Comparison of ENCODE assay signal across 11 cellular contexts in genomic region chr19:49335784-49336481, GRCh38. TPM values are rescaled to one million over a fixed set of nuclear protein-coding genes. Genes with fewer than 3 reads are reported as not detected.
DNase-seq lines count a peak whose midpoint lies in the region; ATAC-seq, FAIRE-seq and TF ChIP-seq lines count a peak whose summit lies in the region.
"Had no signal": no experiment of that assay in that cellular context is flagged by ENCODE, and none has a peak within 500 bp of the region (broad histone marks: within the 10 kb centered on the region; RNA-seq: fewer than 3 reads in every experiment).

No MANE protein-coding gene starts in this region.

- H3K9me3 ChIP-seq in DOHH2 (ENCODE audit: control insufficient read depth, insufficient read depth, low read length) (no peaks in the 10 kb centered on the region), Karpas-422 (ENCODE audit: low read length) (no peaks in the 10 kb centered on the region), GM12878 (replicated peaks; ENCODE audit: control insufficient read depth, insufficient read depth, low read length) (no peaks in the 10 kb centered on the region), psoas muscle (no peaks in the 10 kb centered on the region)

- 4% methylated on average over 14 of the region's 14 CpGs for WGBS in GM12878 (ENCODE audit: insufficient coverage, insufficient replicate concordance, low lambda C conversion rate, missing lambda C conversion rate)
- WGBS in psoas muscle, 3 donors: 82 to 86% (median 84%) methylated on average over 14 of the region's 14 CpGs

- H3K27ac ChIP-seq in DOHH2 (ENCODE audit: low read depth, low read length): peak overlapping the region; percentile 97
- H3K27ac ChIP-seq in Karpas-422 (ENCODE audit: low read length): peak overlapping the region; percentile 96
- H3K27ac ChIP-seq in GM12878 (ENCODE audit: control insufficient read depth, insufficient read depth): peak overlapping the region; percentile 98
- H3K27ac ChIP-seq in psoas muscle: no peak overlapping the region
- H3K27ac ChIP-seq: cardiac muscle cell had no signal

- DNase-seq in Karpas-422: no peak
- DNase-seq in GM12878 (ENCODE audit: low read depth, low spot score): no peak
- no peak for DNase-seq in psoas muscle
- no peak for DNase-seq in HFFc6
- DNase-seq in SW480 (ENCODE audit: low spot score): no peak
- no peak for DNase-seq in NK-92 (lab: John Stamatoyannopoulos, UW; ENCODE audit: unreplicated experiment)
- no peak for DNase-seq in HuH-7.5 (ENCODE audit: low spot score)
- DNase-seq: NCI-H226, nucleus accumbens had no signal

- no peaks in the 10 kb centered on the region for H3K4me1 Mint-ChIP-seq in HFFc6 (ENCODE audit: low read depth)

- SMC1A ChIA-PET in GM12878 (lab: Charles Lee; ENCODE audit: uncharacterized antibody, unreplicated experiment): interaction anchor here (0.6 to 1.9 kb wide), 3 partner anchors 11 to 153 kb away, joined by 3 to 6 read pairs (median 3); partner anchors contain the start of gene SLC6A16

- H3K4me1 ChIP-seq in DOHH2 (ENCODE audit: control insufficient read depth, low read length): peaks cover 86% of the 10 kb centered on the region
- peaks cover 95% of the 10 kb centered on the region for H3K4me1 ChIP-seq in Karpas-422 (ENCODE audit: low read length)
- H3K4me1 ChIP-seq in GM12878 (ENCODE audit: control insufficient read depth, insufficient read depth, low read length): peaks cover 57% of the 10 kb centered on the region
- H3K4me1 ChIP-seq in psoas muscle: peaks cover 5% of the 10 kb centered on the region

- H3K36me3 ChIP-seq in DOHH2 (ENCODE audit: control insufficient read depth, low read length): peaks cover 68% of the 10 kb centered on the region
- peaks cover 41% of the 10 kb centered on the region for H3K36me3 ChIP-seq in Karpas-422 (ENCODE audit: insufficient read depth, low read length)
- H3K36me3 ChIP-seq in GM12878 (ENCODE audit: control insufficient read depth in 2 of 2, insufficient read depth in 2 of 2, low read length in 1 of 2): peaks cover 0 to 3% of the 10 kb centered on the region in 2 experiments; a peak in 1 of 4 replicates
- peaks cover 0 to under 1% of the 10 kb centered on the region in 2 donors for H3K36me3 ChIP-seq in psoas muscle (ENCODE audit: insufficient read depth in 1 of 2, low read depth in 1 of 2)

- RAD21 ChIA-PET in GM12878 (lab: Charles Lee; ENCODE audit: unreplicated experiment): interaction anchor here (0.8 to 1.5 kb wide), 5 partner anchors 10 to 304 kb away, joined by 3 to 10 read pairs (median 4); partner anchors contain the start of gene RRAS

- H3K9me3 Mint-ChIP-seq in HFFc6: no peaks in the 10 kb centered on the region

- POLR2A ChIA-PET in GM12878 (lab: Charles Lee): interaction anchor here (0.5 to 3.5 kb wide), 6 partner anchors 9 to 453 kb away, joined by 3 to 24 read pairs (median 5); partner anchors contain the start of genes ALDH16A1, GYS1, PIH1D1 and RUVBL2

- H3K27me3 ChIP-seq in DOHH2 (ENCODE audit: control insufficient read depth, low read length) (no peaks in the 10 kb centered on the region), Karpas-422 (ENCODE audit: low read length) (no peaks in the 10 kb centered on the region), GM12878 (replicated peaks in 1 of 2; ENCODE audit: control insufficient read depth in 2 of 2, insufficient read depth in 2 of 2, low read length in 1 of 2) (no peaks in the 10 kb centered on the region), psoas muscle (ENCODE audit: insufficient read depth in 3 of 3, low read length in 2 of 3) (no peaks in the 10 kb centered on the region)
- H3K27me3 ChIP-seq: cardiac muscle cell had no signal

- peaks cover 71% of the 10 kb centered on the region for H3F3A ChIP-seq in DOHH2 (ENCODE audit: control insufficient read depth, insufficient read depth)

- TF ChIP-seq RAD21 in GM12878 (IDR thresholded peaks at IDR 0.05; ENCODE audit: insufficient read depth, low read depth, low read length): no peak

- TF ChIP-seq POLR2A in GM12878 (IDR thresholded peaks at IDR 0.05; ENCODE audit: low read depth, low read length): no peak

- peaks cover 68% of the 10 kb centered on the region for H3K79me2 ChIP-seq in DOHH2 (ENCODE audit: control insufficient read depth, low read length)
- peaks cover 29% of the 10 kb centered on the region for H3K79me2 ChIP-seq in Karpas-422 (ENCODE audit: low read length)
- H3K79me2 ChIP-seq in GM12878 (ENCODE audit: control insufficient read depth, insufficient read depth, low read length): peaks cover 43% of the 10 kb centered on the region

- H4K20me1 ChIP-seq in DOHH2 (ENCODE audit: control insufficient read depth, insufficient read depth, low read depth, low read length) (peaks cover 8% of the 10 kb centered on the region; the same call in 1 of the 2 replicates), Karpas-422 (ENCODE audit: insufficient read depth, low read depth, low read length) (no peaks in the 10 kb centered on the region; the same call in 1 of the 2 replicates), GM12878 (ENCODE audit: control insufficient read depth, insufficient read depth) (no peaks in the 10 kb centered on the region)

- H3K4me2 ChIP-seq in DOHH2 (ENCODE audit: low read length): peak overlapping the region; percentile 99
- peak overlapping the region; percentile 98 for H3K4me2 ChIP-seq in Karpas-422 (ENCODE audit: low read depth, low read length, poor library complexity, severe bottlenecking)
- peak overlapping the region; percentile 99 for H3K4me2 ChIP-seq in GM12878 (ENCODE audit: control insufficient read depth, insufficient read depth)

- intact Hi-C loops in GM12878 (cut with micrococcal nuclease; ENCODE audit: unreplicated experiment): no loop called here
- intact Hi-C loops in psoas muscle (cut with DNase I): no loop called here

- FAIRE-seq in GM12878 (lab: Jason Lieb, UNC): no peak

- TSS peak; percentile 83 for BruUV-seq in GM12878 (replicated peaks; lab: Mats Ljungman, UMichigan)

- in situ Hi-C loops in GM12878 (cut with MboI): no loop called here

- ATAC-seq in GM12878 (peak; percentile 5), psoas muscle (no peak)

- H3K9ac ChIP-seq in Karpas-422 (ENCODE audit: low read length) (peak overlapping the region; percentile 93), GM12878 (ENCODE audit: control insufficient read depth, insufficient read depth, low read length) (peak overlapping the region; percentile 94)

- H3K36me3 Mint-ChIP-seq in HFFc6 (ENCODE audit: low read depth): peaks cover 6% of the 10 kb centered on the region; the same call in 1 of the 2 replicates

- TF ChIP-seq EP300 in GM12878 (IDR thresholded peaks at IDR 0.05; ENCODE audit: borderline replicate concordance in 1 of 2, control insufficient read depth in 1 of 2, low read depth in 2 of 2, low read length in 2 of 2): no peak

- H3K9me2 ChIP-seq in DOHH2 (replicated peaks; ENCODE audit: control insufficient read depth, low read length) (no peaks in the 10 kb centered on the region), Karpas-422 (replicated peaks; ENCODE audit: insufficient read depth, low read length) (no peaks in the 10 kb centered on the region)

- H3K4me3 ChIP-seq in DOHH2 (ENCODE audit: low read length) (peak overlapping the region; percentile 85), Karpas-422 (ENCODE audit: low read length) (peak overlapping the region; percentile 79), GM12878 (peak overlapping the region; percentile 86), psoas muscle (peak overlapping the region; percentile 25)
- H3K4me3 ChIP-seq: cardiac muscle cell had no signal

- TF ChIP-seq CTCF in DOHH2 (IDR thresholded peaks at IDR 0.05; ENCODE audit: low read depth, low read length, poor library complexity, severe bottlenecking) (no peak), GM12878 (IDR thresholded peaks at IDR 0.05 in 2 of 3, conservative IDR thresholded peaks at IDR 0.05 in 1 of 3; ENCODE audit: control insufficient read depth in 2 of 3, extremely low read depth in 1 of 3, insufficient read depth in 1 of 3, low read depth in 3 of 3, low read length in 3 of 3) (no peak), psoas muscle (IDR thresholded peaks at IDR 0.05) (no peak), HFFc6 (IDR thresholded peaks at IDR 0.05) (no peak)

- H2AFZ ChIP-seq in Karpas-422 (ENCODE audit: low read length) (no peak overlapping the region), GM12878 (ENCODE audit: control insufficient read depth, low read depth, low read length) (peak overlapping the region; percentile 77)

- H3K27ac Mint-ChIP-seq in HFFc6: no peak overlapping the region

- CTCF ChIA-PET in GM12878 (lab: Yijun Ruan, JAX): interaction anchor here (0.5 to 2.6 kb wide), 8 partner anchors 8 to 135 kb away, joined by 3 to 15 read pairs (median 4); partner anchors contain the start of gene TEAD2

- no peak overlapping the region for H3K4me3 Mint-ChIP-seq in HFFc6

- H3K27me3 Mint-ChIP-seq in HFFc6 (ENCODE audit: insufficient read depth): peaks cover 19% of the 10 kb centered on the region

RNA-seq across cellular contexts. Expression of gene CD37, which starts 0.7 kb away (rescaled TPM):
- total RNA-seq in Karpas-422 (2014; rRNA removed; shearing (Covaris generic); ENCODE audit: low replicate concordance): 975 and 1,210 TPM in 2 replicates
- total RNA-seq in GM12878 (2013; cell fraction: nucleolus; rRNA removed): 148 and 174 TPM in 2 replicates
- 106 and 121 TPM in 2 replicates for total RNA-seq in GM12878 (2014; rRNA removed)
- 142 and 155 TPM in 2 replicates for total RNA-seq in GM12878 (2014; rRNA removed; fragmentation: Illumina TruSeq; extraction: Trizol)
- total RNA-seq in GM12878 (2021): 256 and 267 TPM in 2 replicates
- polyA plus RNA-seq in GM12878 (2011; ENCODE audit: low read depth): 158 TPM
- 17.7 and 34.1 TPM in 2 replicates for polyA plus RNA-seq in GM12878 (2011; rRNA removed)
- 110 and 112 TPM in 2 replicates for polyA plus RNA-seq in GM12878 (2011; cell fraction: cytosol; rRNA removed)
- polyA plus RNA-seq in GM12878 (2011; cell fraction: nucleus; rRNA removed): 182 and 224 TPM in 2 replicates
- 332 and 419 TPM in 2 replicates for polyA plus RNA-seq in GM12878 (2012)
- 243 and 359 TPM in 2 replicates for polyA plus RNA-seq in GM12878 (2014; fragmentation: Illumina TruSeq; extraction: Trizol)
- polyA plus RNA-seq in GM12878 (2014; fragmentation: Nextera tagmentation; extraction: Ambion mirVana): 10 to 100 TPM; 46.7 to 48.0 TPM
- 161 and 178 TPM in 2 replicates for polyA plus RNA-seq in GM12878 (2014; rRNA removed)
- polyA plus RNA-seq in GM12878 (2016; fragmentation: Nextera tagmentation; extraction: Ambion mirVana): 10 to 100 TPM; 88.5 to 93.9 TPM
- polyA minus RNA-seq in GM12878 (2011; rRNA and poly(A)+ RNA removed): 147 and 209 TPM in 2 replicates
- 76.3 and 87.6 TPM in 2 replicates for polyA minus RNA-seq in GM12878 (2011; cell fraction: cytosol; rRNA and poly(A)+ RNA removed)
- polyA minus RNA-seq in GM12878 (2011; cell fraction: nucleus; rRNA and poly(A)+ RNA removed): 43.4 and 77.2 TPM in 2 replicates
- total RNA-seq in psoas muscle: 1 to 10 TPM; 2.3 to 4.7 (median 4.4) TPM
- polyA plus RNA-seq in psoas muscle: 1 to 10 TPM in 2 of 3 donors, under 1 TPM in 1; 0.66 to 1.6 (median 1.6) TPM
- not detected for total RNA-seq in HFFc6 (2021; fragmentation: NEBNext Ultra II Directional; extraction: Animal tissue kit (Norgen Biotek cat#: 25700))
- total RNA-seq: cardiac muscle cell had no signal

RNA-seq across cellular contexts. Expression of gene SLC6A16, which starts 10.9 kb away (rescaled TPM):
- 16.9 and 42.6 TPM in 2 replicates for total RNA-seq in Karpas-422 (2014; rRNA removed; shearing (Covaris generic); ENCODE audit: low replicate concordance)
- 3.3 and 6.4 TPM in 2 replicates for total RNA-seq in GM12878 (2013; cell fraction: nucleolus; rRNA removed)
- 0.16 and 0.23 TPM in 2 replicates for total RNA-seq in GM12878 (2014; rRNA removed)
- total RNA-seq in GM12878 (2014; rRNA removed; fragmentation: Illumina TruSeq; extraction: Trizol): 0.23 and 0.36 TPM in 2 replicates
- total RNA-seq in GM12878 (2021): 1.6 and 1.7 TPM in 2 replicates
- 0.24 TPM for polyA plus RNA-seq in GM12878 (2011; ENCODE audit: low read depth)
- 2.4 and 3.2 TPM in 2 replicates for polyA plus RNA-seq in GM12878 (2011; rRNA removed)
- 1.4 and 1.5 TPM in 2 replicates for polyA plus RNA-seq in GM12878 (2011; cell fraction: cytosol; rRNA removed)
- polyA plus RNA-seq in GM12878 (2011; cell fraction: nucleus; rRNA removed): 1.4 and 3.1 TPM in 2 replicates
- polyA plus RNA-seq in GM12878 (2012): 0.87 and 1.3 TPM in 2 replicates
- polyA plus RNA-seq in GM12878 (2014; fragmentation: Illumina TruSeq; extraction: Trizol): 0.48 and 0.63 TPM in 2 replicates
- under 1 TPM; 0.51 to 0.98 TPM for polyA plus RNA-seq in GM12878 (2014; fragmentation: Nextera tagmentation; extraction: Ambion mirVana)
- polyA plus RNA-seq in GM12878 (2014; rRNA removed): 0.88 and 1.3 TPM in 2 replicates
- under 1 TPM; 0.37 to 0.57 TPM for polyA plus RNA-seq in GM12878 (2016; fragmentation: Nextera tagmentation; extraction: Ambion mirVana)
- polyA minus RNA-seq in GM12878 (2011; rRNA and poly(A)+ RNA removed): 1.3 and 2.0 TPM in 2 replicates
- 0.53 and 1.1 TPM in 2 replicates for polyA minus RNA-seq in GM12878 (2011; cell fraction: cytosol; rRNA and poly(A)+ RNA removed)
- polyA minus RNA-seq in GM12878 (2011; cell fraction: nucleus; rRNA and poly(A)+ RNA removed): 0.36 and 0.96 TPM in 2 replicates
- under 1 TPM; 0.10 to 0.95 (median 0.39) TPM for total RNA-seq in psoas muscle
- polyA plus RNA-seq in psoas muscle: under 1 TPM; 0.07 to 0.31 (median 0.08) TPM
- under 1 TPM in 5 of 6 experiments, not detected in 1; 0.26 to 0.53 (median 0.40) TPM for total RNA-seq in HFFc6 (2021; fragmentation: NEBNext Ultra II Directional; extraction: Animal tissue kit (Norgen Biotek cat#: 25700))

RNA-seq across cellular contexts. Expression of gene TEAD2, which starts 26.3 kb away (rescaled TPM):
- total RNA-seq in Karpas-422 (2014; rRNA removed; shearing (Covaris generic); ENCODE audit: low replicate concordance): 2.9 and 5.5 TPM in 2 replicates
- total RNA-seq in GM12878 (2013; cell fraction: nucleolus; rRNA removed): not detected in 2 replicates
- total RNA-seq in GM12878 (2014; rRNA removed) (0.17 TPM in 1 of 2 replicates, not detected in the other), GM12878 (2014; rRNA removed; fragmentation: Illumina TruSeq; extraction: Trizol) (not detected in 2 replicates), GM12878 (2021) (0.11 and 0.26 TPM in 2 replicates), psoas muscle (10 to 100 TPM; 13.8 to 24.1 (median 14.8) TPM)
- not detected for polyA plus RNA-seq in GM12878 (2011; ENCODE audit: low read depth)
- polyA plus RNA-seq in GM12878 (2011; rRNA removed) (0.04 TPM in 1 of 2 replicates, not detected in the other), GM12878 (2014; fragmentation: Illumina TruSeq; extraction: Trizol) (not detected in 2 replicates), GM12878 (2014; fragmentation: Nextera tagmentation; extraction: Ambion mirVana) (under 1 TPM; 0.05 to 0.07 TPM), GM12878 (2014; rRNA removed) (not detected in 2 replicates), GM12878 (2016; fragmentation: Nextera tagmentation; extraction: Ambion mirVana) (under 1 TPM; 0.11 to 0.13 TPM), psoas muscle (10 to 100 TPM in 2 of 3 donors, 1 to 10 TPM in 1; 9.7 to 23.0 (median 15.0) TPM)
- polyA plus RNA-seq in GM12878 (2011; cell fraction: cytosol; rRNA removed): 0.05 and 0.06 TPM in 2 replicates
- polyA plus RNA-seq in GM12878 (2011; cell fraction: nucleus; rRNA removed): 0.16 TPM in 1 of 2 replicates, not detected in the other
- 0.20 and 0.26 TPM in 2 replicates for polyA plus RNA-seq in GM12878 (2012)
- 0.31 TPM in 1 of 2 replicates, not detected in the other for polyA minus RNA-seq in GM12878 (2011; rRNA and poly(A)+ RNA removed)
- 0.62 TPM in 1 of 2 replicates, not detected in the other for polyA minus RNA-seq in GM12878 (2011; cell fraction: cytosol; rRNA and poly(A)+ RNA removed)
- polyA minus RNA-seq in GM12878 (2011; cell fraction: nucleus; rRNA and poly(A)+ RNA removed): not detected in 2 replicates
- 10 to 100 TPM; 16.5 to 23.1 (median 20.8) TPM for total RNA-seq in HFFc6 (2021; fragmentation: NEBNext Ultra II Directional; extraction: Animal tissue kit (Norgen Biotek cat#: 25700))

RNA-seq across cellular contexts. Expression of gene DKKL1, which starts 27.7 kb away (rescaled TPM):
- total RNA-seq in Karpas-422 (2014; rRNA removed; shearing (Covaris generic); ENCODE audit: low replicate concordance): 1.2 TPM in 1 of 2 replicates, not detected in the other
- total RNA-seq in GM12878 (2013; cell fraction: nucleolus; rRNA removed): not detected in 2 replicates
- total RNA-seq in GM12878 (2014; rRNA removed) (not detected in 2 replicates), GM12878 (2014; rRNA removed; fragmentation: Illumina TruSeq; extraction: Trizol) (not detected in 2 replicates), GM12878 (2021) (not detected in 2 replicates), psoas muscle (not detected)
- not detected for polyA plus RNA-seq in GM12878 (2011; ENCODE audit: low read depth)
- polyA plus RNA-seq in GM12878 (2011; rRNA removed) (not detected in 2 replicates), GM12878 (2014; fragmentation: Illumina TruSeq; extraction: Trizol) (not detected in 2 replicates), GM12878 (2014; fragmentation: Nextera tagmentation; extraction: Ambion mirVana) (not detected), GM12878 (2014; rRNA removed) (not detected in 2 replicates), GM12878 (2016; fragmentation: Nextera tagmentation; extraction: Ambion mirVana) (not detected), psoas muscle (under 1 TPM in 1 of 3 donors, not detected in 2; 0.06 TPM)
- not detected in 2 replicates for polyA plus RNA-seq in GM12878 (2011; cell fraction: cytosol; rRNA removed)
- polyA plus RNA-seq in GM12878 (2011; cell fraction: nucleus; rRNA removed): not detected in 2 replicates
- polyA plus RNA-seq in GM12878 (2012): not detected in 2 replicates
- not detected in 2 replicates for polyA minus RNA-seq in GM12878 (2011; rRNA and poly(A)+ RNA removed)
- polyA minus RNA-seq in GM12878 (2011; cell fraction: cytosol; rRNA and poly(A)+ RNA removed): not detected in 2 replicates
- polyA minus RNA-seq in GM12878 (2011; cell fraction: nucleus; rRNA and poly(A)+ RNA removed): not detected in 2 replicates
- total RNA-seq in HFFc6 (2021; fragmentation: NEBNext Ultra II Directional; extraction: Animal tissue kit (Norgen Biotek cat#: 25700)): not detected

RNA-seq across cellular contexts. Expression of gene KASH5, which starts 52.1 kb away (rescaled TPM):
- total RNA-seq in Karpas-422 (2014; rRNA removed; shearing (Covaris generic); ENCODE audit: low replicate concordance): 0.52 and 0.65 TPM in 2 replicates
- total RNA-seq in GM12878 (2013; cell fraction: nucleolus; rRNA removed): not detected in 2 replicates
- total RNA-seq in GM12878 (2014; rRNA removed) (0.16 TPM in 1 of 2 replicates, not detected in the other), GM12878 (2014; rRNA removed; fragmentation: Illumina TruSeq; extraction: Trizol) (not detected in 2 replicates), GM12878 (2021) (0.21 TPM in 1 of 2 replicates, not detected in the other), psoas muscle (not detected)
- polyA plus RNA-seq in GM12878 (2011; ENCODE audit: low read depth): not detected
- polyA plus RNA-seq in GM12878 (2011; rRNA removed) (0.05 TPM in 1 of 2 replicates, not detected in the other), GM12878 (2014; fragmentation: Illumina TruSeq; extraction: Trizol) (0.03 TPM in 1 of 2 replicates, not detected in the other), GM12878 (2014; fragmentation: Nextera tagmentation; extraction: Ambion mirVana) (not detected), GM12878 (2014; rRNA removed) (0.04 and 0.06 TPM in 2 replicates), GM12878 (2016; fragmentation: Nextera tagmentation; extraction: Ambion mirVana) (not detected), psoas muscle (not detected)
- not detected in 2 replicates for polyA plus RNA-seq in GM12878 (2011; cell fraction: cytosol; rRNA removed)
- 0.19 TPM in 1 of 2 replicates, not detected in the other for polyA plus RNA-seq in GM12878 (2011; cell fraction: nucleus; rRNA removed)
- not detected in 2 replicates for polyA plus RNA-seq in GM12878 (2012)
- polyA minus RNA-seq in GM12878 (2011; rRNA and poly(A)+ RNA removed): not detected in 2 replicates
- polyA minus RNA-seq in GM12878 (2011; cell fraction: cytosol; rRNA and poly(A)+ RNA removed): not detected in 2 replicates
- polyA minus RNA-seq in GM12878 (2011; cell fraction: nucleus; rRNA and poly(A)+ RNA removed): 0.24 TPM in 1 of 2 replicates, not detected in the other
- not detected for total RNA-seq in HFFc6 (2021; fragmentation: NEBNext Ultra II Directional; extraction: Animal tissue kit (Norgen Biotek cat#: 25700))
- polyA plus RNA-seq: cardiac muscle cell had no signal

Comparison
In these comparisons a context has a peak if more than half of its experiments do, and no peak if none do; other contexts are left out.
1. H3K4me3 ChIP-seq: peak in every context shown above with its lines; median percentile 86 in GM12878; 85 in DOHH2; 79 in Karpas-422; 25 in psoas muscle.
2. RNA of gene CD37, which starts 0.7 kb away (total RNA-seq): 975 to 1,210 TPM in Karpas-422 and 106 to 267 TPM in GM12878; 2.3 to 4.7 TPM in psoas muscle and not detected in HFFc6; every median in the first group is over 10 times any median in the second.
3. Peak in every context shown above with its lines, with median percentiles within 50 percentile points of each other: H3K4me2 ChIP-seq.